ENCODE assay signal across 1 cellular context in the genomic region with DNA sequence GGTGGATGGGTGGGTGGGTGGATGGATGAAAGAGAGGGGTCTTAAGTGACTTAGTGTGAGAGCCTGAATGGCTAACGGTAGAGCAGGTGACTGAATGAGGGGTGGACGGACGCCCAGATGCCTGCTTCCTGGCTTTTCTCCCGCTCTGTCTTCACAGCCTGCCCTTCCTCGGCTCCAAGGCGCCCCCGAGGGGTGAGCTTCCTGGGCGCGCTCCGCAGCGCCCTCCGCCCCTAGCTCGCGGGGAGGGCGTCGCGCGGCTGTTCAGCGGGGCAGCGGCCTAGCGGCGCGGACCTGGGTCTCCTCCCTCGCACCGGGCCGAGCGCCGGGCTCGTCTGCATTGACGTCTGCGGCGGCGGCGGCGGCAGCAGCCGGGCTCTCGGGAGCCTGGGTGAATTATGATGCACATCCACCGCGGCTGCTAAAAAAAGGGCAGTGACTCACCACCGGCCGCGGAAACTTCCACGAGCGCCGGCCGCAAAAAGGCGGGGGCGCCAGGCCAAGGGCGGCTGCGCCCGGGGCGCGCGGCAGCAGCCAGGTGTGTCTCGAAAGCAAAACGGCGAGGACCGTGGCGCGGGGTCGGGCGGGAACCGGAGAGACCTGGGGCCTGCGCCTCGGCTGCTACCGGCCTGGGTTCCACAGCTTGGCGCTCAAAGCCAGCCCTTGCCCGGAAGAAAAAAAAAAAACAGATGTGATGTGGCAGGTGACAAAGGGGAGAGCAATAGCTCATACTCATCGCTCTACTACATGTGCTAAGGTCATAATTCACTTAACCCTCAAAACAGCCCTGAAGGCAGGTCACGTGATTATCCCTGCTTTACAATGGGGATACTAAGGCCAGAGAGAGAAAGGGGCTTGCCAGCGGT.
TF ChIP-seq lines count a peak whose summit lies in the region.

No MANE protein-coding gene starts in this region.

TF ChIP-seq in GM12878, 131 proteins besides CTCF, POLR2A, EP300 and RAD21 (continued from another document):
- TF ChIP-seq RAD51 (IDR thresholded peaks at IDR 0.05) (peak; percentile 64; the same call in 1 of the 2 replicates), MEF2A (IDR thresholded peaks at IDR 0.05; ENCODE audit: insufficient read depth, low read depth, low read length) (peak; percentile 83), PAX5 (IDR thresholded peaks at IDR 0.05; ENCODE audit: borderline replicate concordance, low read depth, low read length) (0 out of 2 replicates have a peak, but pooled peaks have one; percentile 50), ZNF384 (IDR thresholded peaks at IDR 0.05; ENCODE audit: borderline replicate concordance, low read depth, low read length) (no peak), CBFB (IDR thresholded peaks at IDR 0.05; ENCODE audit: low read depth) (peak; percentile 58; the same call in 1 of the 2 replicates), POLR2AphosphoS2 (IDR thresholded peaks at IDR 0.05; ENCODE audit: low read depth, low read length) (no peak), ETV6 (conservative IDR thresholded peaks at IDR 0.05 in 1 of 2, IDR thresholded peaks at IDR 0.05 in 1 of 2; ENCODE audit: borderline replicate concordance in 1 of 2, low read depth in 1 of 2) (peak in 1 of 2 experiments; percentile 36; a peak in 1 of 4 replicates)
TF ChIP-seq in GM12878: peak in this region for 23.
